Comparison of ENCODE assay signal across 1 cellular context in genomic region chr1:161196521-161197451, GRCh38.
A peak's percentile ranks its signal among the peaks of the same experiment; 100 is the strongest.
TF ChIP-seq lines count a peak whose summit lies in the region.

No MANE protein-coding gene starts in this region.

TF ChIP-seq in H1, 55 proteins besides CTCF, POLR2A, EP300 and RAD21:
- TF ChIP-seq BCL11A (IDR thresholded peaks at IDR 0.05; ENCODE audit: low read depth in 2 of 2, low read length in 2 of 2), result no peak
- peak; percentile 61 for TF ChIP-seq ASH2L (IDR thresholded peaks at IDR 0.05; ENCODE audit: low read length)
- no peak for TF ChIP-seq SRF (IDR thresholded peaks at IDR 0.05; ENCODE audit: low read depth, low read length)
- TF ChIP-seq PHF8 (conservative IDR thresholded peaks at IDR 0.05; ENCODE audit: low read depth, low read length), result no peak
- TF ChIP-seq, protein P1, sequence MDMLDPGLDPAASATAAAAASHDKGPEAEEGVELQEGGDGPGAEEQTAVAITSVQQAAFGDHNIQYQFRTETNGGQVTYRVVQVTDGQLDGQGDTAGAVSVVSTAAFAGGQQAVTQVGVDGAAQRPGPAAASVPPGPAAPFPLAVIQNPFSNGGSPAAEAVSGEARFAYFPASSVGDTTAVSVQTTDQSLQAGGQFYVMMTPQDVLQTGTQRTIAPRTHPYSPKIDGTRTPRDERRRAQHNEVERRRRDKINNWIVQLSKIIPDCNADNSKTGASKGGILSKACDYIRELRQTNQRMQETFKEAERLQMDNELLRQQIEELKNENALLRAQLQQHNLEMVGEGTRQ (IDR thresholded peaks at IDR 0.05; ENCODE audit: low read length), result no peak
- TF ChIP-seq GTF2F1 (IDR thresholded peaks at IDR 0.05; ENCODE audit: borderline replicate concordance, low read depth, low read length), result no peak
- TF ChIP-seq RBBP5 (IDR thresholded peaks at IDR 0.05; ENCODE audit: borderline replicate concordance, low read depth, low read length), result peak; percentile 57; the same call in 1 of the 2 replicates
- TF ChIP-seq KDM1A (IDR thresholded peaks at IDR 0.05; ENCODE audit: borderline replicate concordance, low read length), result no peak
- TF ChIP-seq TBP (IDR thresholded peaks at IDR 0.05; ENCODE audit: low read depth, low read length), result no peak
- 0 out of 2 replicates have a peak, but pooled peaks have one; percentile 31 for TF ChIP-seq YY1 (IDR thresholded peaks at IDR 0.05; ENCODE audit: low read depth, low read length)
- TF ChIP-seq TAF1 (IDR thresholded peaks at IDR 0.05; ENCODE audit: low read depth, low read length), result 0 out of 2 replicates have a peak, but pooled peaks have one; percentile 39
- no peak for TF ChIP-seq SP1 (IDR thresholded peaks at IDR 0.05; ENCODE audit: low read depth, low read length)
- no peak for TF ChIP-seq NANOG (IDR thresholded peaks at IDR 0.05; ENCODE audit: insufficient read depth, low read depth, low read length, poor library complexity, severe bottlenecking)
- no peak for TF ChIP-seq SP4 (IDR thresholded peaks at IDR 0.05; ENCODE audit: low read length)
- TF ChIP-seq CBX8 (IDR thresholded peaks at IDR 0.05; ENCODE audit: borderline replicate concordance, low read depth, low read length), result no peak
